22 cellular contexts compared by ENCODE assay signal in genomic region chr19:33426621-33427475, GRCh38. TPM values are rescaled to one million over a fixed set of nuclear protein-coding genes. Genes with fewer than 3 reads are reported as not detected.
A peak's percentile ranks its signal among the peaks of the same experiment; 100 is the strongest.
DNase-seq lines count a peak whose midpoint lies in the region; ATAC-seq and TF ChIP-seq lines count a peak whose summit lies in the region.
"Had no signal": no experiment of that assay in that cellular context is flagged by ENCODE, and none has a peak within 500 bp of the region (broad histone marks: within the 10 kb centered on the region; RNA-seq: fewer than 3 reads in every experiment).

No MANE protein-coding gene starts in this region.

- H3K4me3 ChIP-seq in right atrium auricular region, result no peak overlapping the region
- H3K4me3 ChIP-seq in spleen, result no peak overlapping the region
- H3K4me3 ChIP-seq: BLaER1 treated with 17β-estradiol and CSF1 and Interleukin-3, amounts not matched to agents 10 nM and 100 nM; Peyer's patch; SK-N-MC had no signal

- intact Hi-C loops in Right ventricle myocardium superior (cut with DNase I), result no loop called here
- intact Hi-C loops in spleen (cut with DNase I; ENCODE audit: low total_unique reads), result no loop called here

- H3K27ac ChIP-seq in right atrium auricular region, result no peak overlapping the region
- H3K27ac ChIP-seq in spleen, result no peak overlapping the region
- H3K27ac ChIP-seq: BLaER1 treated with 17β-estradiol and CSF1 and Interleukin-3, amounts not matched to agents 10 nM and 100 nM; neutrophil; Peyer's patch; SK-N-MC had no signal

- H3K9me3 ChIP-seq in right atrium auricular region (no peaks in the 10 kb centered on the region), spleen (no peaks in the 10 kb centered on the region)
- H3K9me3 ChIP-seq: BLaER1 treated with 17β-estradiol and CSF1 and Interleukin-3, amounts not matched to agents 10 nM and 100 nM; neutrophil; Peyer's patch had no signal

- TF ChIP-seq CTCF in right atrium auricular region (IDR thresholded peaks at IDR 0.05) (no peak), spleen (IDR thresholded peaks at IDR 0.05 in 8 of 11, conservative IDR thresholded peaks at IDR 0.05 in 3 of 11) (no peak)

- 82 to 88% (median 84%) methylated on average over 21 to 26 of the region's 26 CpGs for WGBS in spleen, 5 donors

- H3K27me3 ChIP-seq in right atrium auricular region (no peaks in the 10 kb centered on the region), spleen (replicated peaks in 1 of 7) (no peaks in the 10 kb centered on the region)
- H3K27me3 ChIP-seq: BLaER1 treated with 17β-estradiol and CSF1 and Interleukin-3, amounts not matched to agents 10 nM and 100 nM; Peyer's patch had no signal

- ATAC-seq in Right ventricle myocardium superior (ENCODE audit: poor library complexity) (no peak), GM19035 (IDR thresholded peaks at IDR 0.05; ENCODE audit: unreplicated experiment) (no peak)
- ATAC-seq: activated naive CD4-positive, alpha-beta T cell treated with anti-CD3 and anti-CD28 coated beads, Interleukin-2, amount 50 U/mL, for 72 hours; activated T-helper 17 cell treated with anti-CD3 and anti-CD28 coated beads, Interleukin-2, amount 50 U/mL, for 72 hours had no signal

- H3K36me3 ChIP-seq in right atrium auricular region, result no peaks in the 10 kb centered on the region
- H3K36me3 ChIP-seq in spleen, result peaks cover 0 to 9% (median 0%) of the 10 kb centered on the region in 6 donors
- H3K36me3 ChIP-seq: neutrophil, Peyer's patch had no signal

- peak; percentile 31 for DNase-seq in Right ventricle myocardium superior
- DNase-seq in right atrium auricular region (ENCODE audit: low spot score), result no peak
- peak; percentile 88 to 89 for DNase-seq in NCI-H187 (lab: John Stamatoyannopoulos, UW)
- peak; percentile 54 for DNase-seq in cerebellum (ENCODE audit: low spot score)
- peak; percentile 51 for DNase-seq in spleen
- DNase-seq in NCI-H1436 treated with DMSO at 0.1 percent for 48 hours (lab: John Stamatoyannopoulos, UW), result no peak
- no peak for DNase-seq in DMS153 treated with DMSO at 0.1 percent for 48 hours (lab: John Stamatoyannopoulos, UW; ENCODE audit: unreplicated experiment)
- DNase-seq: cerebellar nuclear complex; effector CD4-positive, alpha-beta T cell; hippocampal formation; IMR-90; mammary epithelial cell; NCI-H446; Peyer's patch; stimulated activated CD4-positive, alpha-beta T cell treated with anti-CD3 and anti-CD28 coated beads, Interleukin-12 subunit alpha, Interleukin-12 subunit beta, amount 100 ng/mL, for 4 hours; trophoblast cell had no signal

- TF ChIP-seq POLR2A in spleen (IDR thresholded peaks at IDR 0.05), result no peak

- H3K4me1 ChIP-seq in right atrium auricular region (no peaks in the 10 kb centered on the region), spleen (peaks cover 0 to 12% (median 3%) of the 10 kb centered on the region in 6 donors)
- H3K4me1 ChIP-seq: Peyer's patch had no signal

RNA-seq across cellular contexts. Expression of gene CEBPG, which starts 53.3 kb away (rescaled TPM):
- total RNA-seq in Right ventricle myocardium superior, result 16.1 TPM
- total RNA-seq in right atrium auricular region, result 10 to 100 TPM; 12.9 to 15.2 TPM
- total RNA-seq in cerebellum, result 38.3 TPM
- total RNA-seq in spleen, result 10 to 100 TPM; 14.2 to 21.1 (median 16.5) TPM
- 10 to 100 TPM in 1 of 3 donors, 1 to 10 TPM in 2; 9.3 to 15.6 (median 9.9) TPM for polyA plus RNA-seq in spleen

Comparison
In these comparisons a context has a peak if more than half of its experiments do, and no peak if none do; other contexts are left out.
1. DNase-seq: peak in Right ventricle myocardium superior (single experiment), NCI-H187 (2 of 2), cerebellum (single experiment) and spleen (single experiment); none in right atrium auricular region (single experiment), NCI-H1436 treated with DMSO at 0.1 percent for 48 hours (single experiment) and DMS153 treated with DMSO at 0.1 percent for 48 hours (single experiment).